Comparison of ENCODE assay signal across 8 cellular contexts in genomic region chr13:44434441-44435141, GRCh38.
DNase-seq lines count a peak whose midpoint lies in the region; ATAC-seq and TF ChIP-seq lines count a peak whose summit lies in the region.

No MANE protein-coding gene starts in this region.

- no peak for DNase-seq in activated naive CD8-positive, alpha-beta T cell treated with anti-CD3 and anti-CD28 coated beads, Interleukin-2, amount 10 ng/mL, durations not matched to agents 7 days and 5 days
- no peak for DNase-seq in A172 (ENCODE audit: low spot score)
- DNase-seq in activated CD4-positive, CD25-positive, alpha-beta regulatory T cell treated with anti-CD3 and anti-CD28 coated beads, Interleukin-2, amount 50 U/mL, for 72 hours: no peak
- DNase-seq in NCI-H128 (lab: John Stamatoyannopoulos, UW; ENCODE audit: unreplicated experiment): no peak
- no peak for DNase-seq in activated CD4-positive, alpha-beta T cell treated with anti-CD3 and anti-CD28 coated beads, Interleukin-2, amount 50 U/mL, for 48 hours

- H3K27ac ChIP-seq in HEK293 (ENCODE audit: extremely low read depth, low read depth, low read length) (no peak overlapping the region), skeletal muscle tissue (ENCODE audit: low read depth, low read length) (peak overlapping the region; percentile 93)

- TF ChIP-seq CTCF in HEK293 (tag by site-specific recombination; IDR thresholded peaks at IDR 0.05): no peak

- no peaks in the 10 kb centered on the region for H3K9me3 Mint-ChIP-seq in activated naive CD8-positive, alpha-beta T cell treated with anti-CD3 and anti-CD28 coated beads, Interleukin-2, amount 10 ng/mL, durations not matched to agents 7 days and 5 days

- H3K36me3 ChIP-seq in HEK293 (ENCODE audit: control insufficient read depth in 2 of 2, insufficient read depth in 1 of 2, low read length in 2 of 2): peaks cover 0 to 24% of the 10 kb centered on the region in 2 experiments; a peak in 1 of 3 replicates
- H3K36me3 ChIP-seq in skeletal muscle tissue (ENCODE audit: control insufficient read depth in 3 of 3, insufficient read depth in 3 of 3, low read length in 3 of 3): peaks cover 8 to 18% (median 16%) of the 10 kb centered on the region in 3 donors

- no peaks in the 10 kb centered on the region for H3K36me3 Mint-ChIP-seq in activated naive CD8-positive, alpha-beta T cell treated with anti-CD3 and anti-CD28 coated beads, Interleukin-2, amount 10 ng/mL, durations not matched to agents 7 days and 5 days

- no peak overlapping the region for H3K27ac Mint-ChIP-seq in activated naive CD8-positive, alpha-beta T cell treated with anti-CD3 and anti-CD28 coated beads, Interleukin-2, amount 10 ng/mL, durations not matched to agents 7 days and 5 days

- H3K4me1 Mint-ChIP-seq in activated naive CD8-positive, alpha-beta T cell treated with anti-CD3 and anti-CD28 coated beads, Interleukin-2, amount 10 ng/mL, durations not matched to agents 7 days and 5 days: peaks cover 18% of the 10 kb centered on the region

- H3K4me1 ChIP-seq in HEK293 (ENCODE audit: control insufficient read depth, insufficient read depth, low read length) (peaks cover 3% of the 10 kb centered on the region), skeletal muscle tissue (ENCODE audit: control insufficient read depth in 3 of 3, insufficient read depth in 3 of 3, low read length in 3 of 3) (peaks cover 13 to 38% (median 37%) of the 10 kb centered on the region in 3 donors)

- H3K9ac ChIP-seq in skeletal muscle tissue (ENCODE audit: low read depth in 1 of 3, low read length in 3 of 3): peak overlapping the region; percentile 24 to 89 (median 82)

- H3K9me3 ChIP-seq in HEK293 (ENCODE audit: control insufficient read depth, insufficient read depth, low read depth, low read length) (no peaks in the 10 kb centered on the region), skeletal muscle tissue (ENCODE audit: control insufficient read depth in 3 of 3, low read length in 3 of 3) (no peaks in the 10 kb centered on the region)

- POLR2A ChIA-PET in HEK293 (lab: Yijun Ruan, JAX): interaction anchor here (0.7 to 2.4 kb wide), 12 partner anchors 16 to 296 kb away, joined by 3 to 12 read pairs (median 4); no protein-coding TSS in a partner anchor
- POLR2A ChIA-PET in activated naive CD8-positive, alpha-beta T cell treated with anti-CD3 and anti-CD28 coated beads, Interleukin-2, amount 10 ng/mL, durations not matched to agents 7 days and 5 days (lab: Charles Lee): interaction anchor here (0.9 kb wide), 1 partner anchor 293 kb away, joined by 6 read pairs; no protein-coding TSS in a partner anchor

- H3K27me3 ChIP-seq in skeletal muscle tissue (ENCODE audit: control insufficient read depth in 3 of 3, insufficient read depth in 3 of 3, low read length in 3 of 3): no peaks in the 10 kb centered on the region

- H3K4me3 ChIP-seq in HEK293 (ENCODE audit: low read depth, low read length) (peak overlapping the region; percentile 46), iPS-11a (ENCODE audit: low read depth, low read length) (peak overlapping the region; percentile 15), skeletal muscle tissue (ENCODE audit: low read length in 3 of 3) (peak overlapping the region; percentile 67 to 99 (median 78))

- ATAC-seq in activated naive CD8-positive, alpha-beta T cell treated with anti-CD3 and anti-CD28 coated beads, Interleukin-2, amount 10 ng/mL, durations not matched to agents 7 days and 5 days (ENCODE audit: low read depth): no peak

- H3K4me3 Mint-ChIP-seq in activated naive CD8-positive, alpha-beta T cell treated with anti-CD3 and anti-CD28 coated beads, Interleukin-2, amount 10 ng/mL, durations not matched to agents 7 days and 5 days: peak overlapping the region; percentile 85

- peaks cover 19% of the 10 kb centered on the region for H3K27me3 Mint-ChIP-seq in activated naive CD8-positive, alpha-beta T cell treated with anti-CD3 and anti-CD28 coated beads, Interleukin-2, amount 10 ng/mL, durations not matched to agents 7 days and 5 days

- CTCF ChIA-PET in HEK293 (lab: Yijun Ruan, JAX): interaction anchor here (5.0 kb wide), 1 partner anchor 527 kb away, joined by 80 read pairs; no protein-coding TSS in a partner anchor

TF ChIP-seq in HEK293, 187 proteins besides CTCF, POLR2A, EP300 and RAD21:
- TF ChIP-seq OSR2 (tag by site-specific recombination; IDR thresholded peaks at IDR 0.05): no peak
- TF ChIP-seq ZNF26 (tag by site-specific recombination; IDR thresholded peaks at IDR 0.05): no peak
- peak; percentile 89 for TF ChIP-seq ZBTB8A (tag by site-specific recombination; IDR thresholded peaks at IDR 0.05)
- TF ChIP-seq, protein P1, sequence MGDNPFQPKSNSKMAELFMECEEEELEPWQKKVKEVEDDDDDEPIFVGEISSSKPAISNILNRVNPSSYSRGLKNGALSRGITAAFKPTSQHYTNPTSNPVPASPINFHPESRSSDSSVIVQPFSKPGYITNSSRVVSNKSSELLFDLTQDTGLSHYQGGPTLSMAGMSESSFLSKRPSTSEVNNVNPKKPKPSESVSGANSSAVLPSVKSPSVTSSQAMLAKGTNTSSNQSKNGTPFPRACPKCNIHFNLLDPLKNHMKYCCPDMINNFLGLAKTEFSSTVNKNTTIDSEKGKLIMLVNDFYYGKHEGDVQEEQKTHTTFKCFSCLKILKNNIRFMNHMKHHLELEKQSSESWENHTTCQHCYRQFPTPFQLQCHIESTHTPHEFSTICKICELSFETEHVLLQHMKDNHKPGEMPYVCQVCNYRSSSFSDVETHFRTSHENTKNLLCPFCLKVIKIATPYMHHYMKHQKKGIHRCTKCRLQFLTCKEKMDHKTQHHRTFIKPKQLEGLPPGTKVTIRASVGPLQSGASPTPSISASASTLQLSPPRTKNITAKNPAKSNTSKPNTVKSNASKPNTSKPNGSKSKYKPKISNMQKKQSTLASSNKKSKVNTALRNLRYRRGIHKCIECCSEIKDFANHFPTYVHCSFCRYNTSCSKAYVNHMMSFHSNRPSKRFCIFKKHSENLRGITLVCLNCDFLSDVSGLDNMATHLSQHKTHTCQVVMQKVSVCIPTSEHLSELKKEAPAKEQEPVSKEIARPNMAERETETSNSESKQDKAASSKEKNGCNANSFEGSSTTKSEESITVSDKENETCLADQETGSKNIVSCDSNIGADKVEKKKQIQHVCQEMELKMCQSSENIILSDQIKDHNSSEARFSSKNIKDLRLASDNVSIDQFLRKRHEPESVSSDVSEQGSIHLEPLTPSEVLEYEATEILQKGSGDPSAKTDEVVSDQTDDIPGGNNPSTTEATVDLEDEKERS (tag by site-specific recombination; IDR thresholded peaks at IDR 0.05): no peak

Comparison
In these comparisons a context has a peak if more than half of its experiments do, and no peak if none do; other contexts are left out.
1. H3K4me3 ChIP-seq: peak in every context shown above with its lines; median percentile 78 in skeletal muscle tissue; 46 in HEK293; 15 in iPS-11a.